In genomic region chr6:30870546-30870945, GRCh38 we compare ENCODE assay signal across 12 cellular contexts.
"Had no signal": no experiment of that assay in that cellular context is flagged by ENCODE, and none has a peak within 500 bp of the region (broad histone marks: within the 10 kb centered on the region; RNA-seq: fewer than 3 reads in every experiment).

No MANE protein-coding gene starts in this region.

- H3K27me3 Mint-ChIP-seq: activated B cell treated with CpG ODN at 0.5 μM for 24 hours had no signal

- H3K27ac ChIP-seq: right atrium auricular region, upper lobe of left lung had no signal

- DNase-seq: activated B cell treated with CpG ODN at 0.5 μM for 24 hours; activated effector memory CD4-positive, alpha-beta T cell treated with anti-CD3 and anti-CD28 coated beads, Interleukin-2, amount 50 U/mL, for 16 hours; activated T-cell treated with anti-CD3 and anti-CD28 coated beads for 4 hours; left colon; nephron progenitor cell; occipital lobe; SHP77 treated with DMSO at 0.1 percent for 48 hours; stimulated activated CD4-positive, alpha-beta T cell treated with anti-CD3 and anti-CD28 coated beads, Interleukin-2, amount 100 ng/mL, for 48 hours; stimulated activated naive CD4-positive, alpha-beta T cell treated with Interleukin-2 at 50 U/mL for 16 hours; upper lobe of left lung had no signal

- H3K27ac Mint-ChIP-seq: activated B cell treated with CpG ODN at 0.5 μM for 24 hours, mesothelial cell of epicardium, nephron progenitor cell had no signal

- H3K4me1 Mint-ChIP-seq: activated B cell treated with CpG ODN at 0.5 μM for 24 hours, mesothelial cell of epicardium had no signal

- H3K4me3 Mint-ChIP-seq: activated B cell treated with CpG ODN at 0.5 μM for 24 hours, mesothelial cell of epicardium, nephron progenitor cell had no signal
